Comparison of ENCODE assay signal across 36 cellular contexts in the genomic region with DNA sequence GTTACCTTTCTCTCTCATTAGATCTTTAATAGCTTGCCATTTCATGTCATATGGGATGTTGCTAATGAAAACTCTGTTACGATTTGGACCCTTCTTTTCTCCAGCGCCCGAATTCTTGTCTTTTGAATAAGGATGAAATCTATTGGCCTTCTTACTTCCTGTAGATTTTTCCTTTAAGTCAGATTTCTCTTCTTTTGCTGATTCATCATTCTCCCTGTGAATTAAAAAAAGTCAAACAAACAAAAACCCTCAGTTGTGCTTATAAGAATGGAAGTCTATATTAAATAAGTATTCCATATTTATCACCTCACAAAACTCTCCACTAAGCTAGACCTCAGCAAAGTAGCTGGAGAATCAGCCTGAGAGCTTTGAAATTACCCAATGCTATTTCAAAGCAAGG. TPM values are rescaled to one million over a fixed set of nuclear protein-coding genes. Genes with fewer than 3 reads are reported as not detected.
"Had no signal": no experiment of that assay in that cellular context is flagged by ENCODE, and none has a peak within 500 bp of the region (broad histone marks: within the 10 kb centered on the region; RNA-seq: fewer than 3 reads in every experiment).

No MANE protein-coding gene starts in this region.

- H3K36me3 Mint-ChIP-seq: natural killer cell treated with Interleukin-12 subunit alpha and Interleukin-12 subunit beta and Interleukin-15 and Interleukin-18, amount 100 ng/mL, for 72 hours had no signal

- H3K27me3 ChIP-seq: colonic mucosa, esophagus muscularis mucosa, foreskin keratinocyte, gastroesophageal sphincter, heart right ventricle, left lung, neural progenitor cell, right atrium auricular region, spleen, testis, tibial artery had no signal

- H3K9ac ChIP-seq: neural progenitor cell, parathyroid adenoma had no signal

- H3K27me3 Mint-ChIP-seq: naive B cell; natural killer cell treated with Interleukin-12 subunit alpha and Interleukin-12 subunit beta and Interleukin-15 and Interleukin-18, amount 100 ng/mL, for 72 hours; progenitor cell of endocrine pancreas; stimulated activated memory B cell treated with anti-CD40 and anti-IgM and Interleukin-4, amounts not matched to agents 10 μg/mL and 1 μg/mL and 100 μg/mL, for 72 hours; type B pancreatic cell had no signal

- H3K4me2 ChIP-seq: neural progenitor cell had no signal

- ATAC-seq: foreskin keratinocyte; gastroesophageal sphincter; heart right ventricle; left cardiac atrium; left lung; mucosa of descending colon; natural killer cell treated with Interleukin-12 subunit alpha and Interleukin-12 subunit beta and Interleukin-15 and Interleukin-18, amount 100 ng/mL, for 72 hours; stimulated activated memory B cell treated with anti-CD40 and anti-IgM and Interleukin-4, amounts not matched to agents 10 μg/mL and 1 μg/mL and 100 μg/mL, for 72 hours; stimulated activated naive CD8-positive, alpha-beta T cell treated with anti-CD3 and anti-CD28 coated beads, Interleukin-15, Interleukin-2, amounts not matched to agents 100 U/mL and 50 U/mL, for 24 hours had no signal

- H3K36me3 ChIP-seq: colonic mucosa, left lung had no signal

- H3K9me3 ChIP-seq: colonic mucosa, esophagus muscularis mucosa, gastroesophageal sphincter, left lung, mucosa of descending colon, testis, tibial artery had no signal

- H3K4me1 ChIP-seq: colonic mucosa, esophagus muscularis mucosa, foreskin keratinocyte, heart right ventricle, left lung, parathyroid adenoma, right atrium auricular region, spleen, testis had no signal

- H2AFZ ChIP-seq: neural progenitor cell, parathyroid adenoma had no signal

- H3K4me3 Mint-ChIP-seq: mesothelial cell of epicardium; naive B cell; natural killer cell treated with Interleukin-12 subunit alpha and Interleukin-12 subunit beta and Interleukin-15 and Interleukin-18, amount 100 ng/mL, for 72 hours; neural progenitor cell; stimulated activated memory B cell treated with anti-CD40 and anti-IgM and Interleukin-4, amounts not matched to agents 10 μg/mL and 1 μg/mL and 100 μg/mL, for 72 hours; type B pancreatic cell had no signal

- DNase-seq: colonic mucosa; dermis blood vessel endothelial cell; effector memory CD4-positive, alpha-beta T cell; foreskin keratinocyte; heart right ventricle; hippocampal formation; left cardiac atrium; left lung; mesenchymal stem cell; mucosa of descending colon; naive B cell; spleen; stimulated activated CD4-positive, alpha-beta T cell treated with anti-CD3 and anti-CD28 coated beads, Interleukin-4, amount 100 ng/mL, for 4 hours; stimulated activated naive CD8-positive, alpha-beta T cell treated with anti-CD3 and anti-CD28 coated beads, Interleukin-15, Interleukin-2, amounts not matched to agents 100 U/mL and 50 U/mL, for 24 hours; substantia nigra; testis; tibial artery had no signal

- H3K9me3 Mint-ChIP-seq: natural killer cell treated with Interleukin-12 subunit alpha and Interleukin-12 subunit beta and Interleukin-15 and Interleukin-18, amount 100 ng/mL, for 72 hours had no signal

- H3K79me2 ChIP-seq: parathyroid adenoma had no signal

- H3K27ac Mint-ChIP-seq: mesothelial cell of epicardium; naive B cell; natural killer cell treated with Interleukin-12 subunit alpha and Interleukin-12 subunit beta and Interleukin-15 and Interleukin-18, amount 100 ng/mL, for 72 hours; neural progenitor cell; progenitor cell of endocrine pancreas; stimulated activated memory B cell treated with anti-CD40 and anti-IgM and Interleukin-4, amounts not matched to agents 10 μg/mL and 1 μg/mL and 100 μg/mL, for 72 hours; type B pancreatic cell had no signal

- H3K4me1 Mint-ChIP-seq: mesothelial cell of epicardium; neural progenitor cell; stimulated activated memory B cell treated with anti-CD40 and anti-IgM and Interleukin-4, amounts not matched to agents 10 μg/mL and 1 μg/mL and 100 μg/mL, for 72 hours had no signal

- H3K4me3 ChIP-seq: colonic mucosa, esophagus muscularis mucosa, gastroesophageal sphincter, heart right ventricle, left lung, mucosa of descending colon, neural progenitor cell, right atrium auricular region, skin epidermis, spleen, testis, tibial artery had no signal

- H3K27ac ChIP-seq: colonic mucosa, esophagus muscularis mucosa, foreskin keratinocyte, gastroesophageal sphincter, heart right ventricle, left lung, neural progenitor cell, parathyroid adenoma, right atrium auricular region, skin epidermis, spleen, testis, tibial artery had no signal

RNA-seq across cellular contexts. Expression of gene CTXN2, which starts 22.8 kb away (rescaled TPM):
- total RNA-seq: dermis blood vessel endothelial cell; endothelial cell of umbilical vein; epithelial cell of proximal tubule; fibroblast of lung; foreskin keratinocyte; gastroesophageal sphincter; heart right ventricle; kidney epithelial cell; left cardiac atrium; left lung; lower leg skin; lung microvascular endothelial cell; natural killer cell treated with Interleukin-12 subunit alpha and Interleukin-12 subunit beta and Interleukin-15 and Interleukin-18, amount 100 ng/mL, for 72 hours; osteoblast; right atrium auricular region; spleen; urinary bladder had no signal
- polyA plus RNA-seq: fibroblast of lung, foreskin keratinocyte, heart right ventricle, spleen had no signal

RNA-seq across cellular contexts. Expression of gene SLC12A1, which starts 37.5 kb away (rescaled TPM):
- total RNA-seq: colonic mucosa; endothelial cell of umbilical vein; esophagus muscularis mucosa; fibroblast of lung; foreskin keratinocyte; gastroesophageal sphincter; heart right ventricle; kidney epithelial cell; left cardiac atrium; left lung; lower leg skin; lung microvascular endothelial cell; mucosa of descending colon; natural killer cell treated with Interleukin-12 subunit alpha and Interleukin-12 subunit beta and Interleukin-15 and Interleukin-18, amount 100 ng/mL, for 72 hours; osteoblast; progenitor cell of endocrine pancreas; right atrium auricular region; spleen; urinary bladder had no signal
- polyA plus RNA-seq: endothelial cell of umbilical vein, fibroblast of lung, foreskin keratinocyte, heart right ventricle had no signal

RNA-seq across cellular contexts. Expression of gene SLC24A5, which starts 47.8 kb away (rescaled TPM):
- total RNA-seq: colonic mucosa; dermis blood vessel endothelial cell; endothelial cell of umbilical vein; epithelial cell of proximal tubule; esophagus muscularis mucosa; fibroblast of lung; foreskin keratinocyte; gastroesophageal sphincter; heart right ventricle; kidney epithelial cell; left cardiac atrium; mucosa of descending colon; natural killer cell treated with Interleukin-12 subunit alpha and Interleukin-12 subunit beta and Interleukin-15 and Interleukin-18, amount 100 ng/mL, for 72 hours; osteoblast; progenitor cell of endocrine pancreas; right atrium auricular region; spleen had no signal
- polyA plus RNA-seq: endothelial cell of umbilical vein, fibroblast of lung, foreskin keratinocyte, heart right ventricle, urinary bladder had no signal
